In genomic region chr2:181781082-181781786, GRCh38 we compare ENCODE assay signal across 10 cellular contexts.
DNase-seq lines count a peak whose midpoint lies in the region; ATAC-seq and FAIRE-seq lines count a peak whose summit lies in the region.
"Had no signal": no experiment of that assay in that cellular context is flagged by ENCODE, and none has a peak within 500 bp of the region (broad histone marks: within the 10 kb centered on the region; RNA-seq: fewer than 3 reads in every experiment).

No MANE protein-coding gene starts in this region.

- no peak overlapping the region for H3K4me3 Mint-ChIP-seq in activated naive CD4-positive, alpha-beta T cell treated with anti-CD3 and anti-CD28 coated beads for 36 hours
- H3K4me3 Mint-ChIP-seq in activated T-cell treated with anti-CD3 and anti-CD28 coated beads, Interleukin-2, amount 50 U/mL, for 72 hours, result no peak overlapping the region

- no peaks in the 10 kb centered on the region for H3K9me3 Mint-ChIP-seq in activated naive CD4-positive, alpha-beta T cell treated with anti-CD3 and anti-CD28 coated beads for 36 hours
- no peaks in the 10 kb centered on the region for H3K9me3 Mint-ChIP-seq in activated T-cell treated with anti-CD3 and anti-CD28 coated beads, Interleukin-2, amount 50 U/mL, for 72 hours

- H3K4me1 Mint-ChIP-seq in activated naive CD4-positive, alpha-beta T cell treated with anti-CD3 and anti-CD28 coated beads for 36 hours (ENCODE audit: low read depth), result peaks cover 3% of the 10 kb centered on the region
- H3K4me1 Mint-ChIP-seq in activated T-cell treated with anti-CD3 and anti-CD28 coated beads, Interleukin-2, amount 50 U/mL, for 72 hours (ENCODE audit: low read depth), result no peaks in the 10 kb centered on the region

- H3K27ac ChIP-seq in neuronal stem cell (replicated peaks; ENCODE audit: low read length), result no peak overlapping the region
- H3K27ac ChIP-seq: VCaP had no signal

- no peak overlapping the region for H2BK120ac ChIP-seq in neuronal stem cell (ENCODE audit: low read depth, low read length)

- H3K4me1 ChIP-seq in neuronal stem cell (ENCODE audit: control insufficient read depth in 2 of 2, insufficient read depth in 1 of 2, low read depth in 1 of 2, low read length in 2 of 2), result peaks cover 12 to 37% of the 10 kb centered on the region in 2 donors

- H2AK5ac ChIP-seq in neuronal stem cell (ENCODE audit: low read depth, low read length), result peak overlapping the region; percentile 68

- peak overlapping the region; percentile 73 for H3K18ac ChIP-seq in neuronal stem cell (ENCODE audit: low read length)

- DNase-seq in GM19239 (ENCODE audit: insufficient read length, low spot score) (no peak), OCI-M1 (lab: John Stamatoyannopoulos, UW) (peak; percentile 75), neuronal stem cell (ENCODE audit: low spot score) (no peak), NCI-H510A (lab: John Stamatoyannopoulos, UW) (no peak), inferior parietal cortex (ENCODE audit: extremely low spot score) (no peak)
- no peak for DNase-seq in activated naive CD4-positive, alpha-beta T cell treated with anti-CD3 and anti-CD28 coated beads for 36 hours
- DNase-seq in activated T-cell treated with anti-CD3 and anti-CD28 coated beads, Interleukin-2, amount 50 U/mL, for 72 hours, result no peak

- H3K79me1 ChIP-seq in neuronal stem cell (ENCODE audit: low read depth, low read length), result no peaks in the 10 kb centered on the region

- H2BK15ac ChIP-seq in neuronal stem cell (ENCODE audit: low read length), result peak overlapping the region; percentile 65

- no peak overlapping the region for H2BK12ac ChIP-seq in neuronal stem cell (ENCODE audit: low read length)

- CTCF ChIA-PET in activated naive CD4-positive, alpha-beta T cell treated with anti-CD3 and anti-CD28 coated beads for 36 hours (lab: Charles Lee), result interaction anchor here (1.1 kb wide), 1 partner anchor 39 kb away, joined by 3 read pairs; no protein-coding TSS in a partner anchor

- H3K27me3 ChIP-seq in neuronal stem cell (ENCODE audit: control insufficient read depth in 3 of 3, insufficient read depth in 3 of 3, low read depth in 1 of 3, low read length in 3 of 3), result no peaks in the 10 kb centered on the region

- H3K27ac Mint-ChIP-seq in activated naive CD4-positive, alpha-beta T cell treated with anti-CD3 and anti-CD28 coated beads for 36 hours, result no peak overlapping the region
- no peak overlapping the region for H3K27ac Mint-ChIP-seq in activated T-cell treated with anti-CD3 and anti-CD28 coated beads, Interleukin-2, amount 50 U/mL, for 72 hours

- H3K9me3 ChIP-seq in neuronal stem cell (replicated peaks in 1 of 2; ENCODE audit: control insufficient read depth in 2 of 2, insufficient read depth in 1 of 2, low read depth in 1 of 2, low read length in 2 of 2), result no peaks in the 10 kb centered on the region

- no peak overlapping the region for H3K14ac ChIP-seq in neuronal stem cell (ENCODE audit: low read length)

- no peak overlapping the region for H4K91ac ChIP-seq in neuronal stem cell (ENCODE audit: low read depth, low read length, poor library complexity)

- no peak overlapping the region for H2BK5ac ChIP-seq in neuronal stem cell (ENCODE audit: low read length)

- no peak overlapping the region for H3K9ac ChIP-seq in neuronal stem cell (ENCODE audit: low read depth, low read length, poor library complexity)

- intact Hi-C loops in activated naive CD4-positive, alpha-beta T cell treated with anti-CD3 and anti-CD28 coated beads for 36 hours (cut with micrococcal nuclease), result no loop called here

- no peak overlapping the region for H3K4me2 ChIP-seq in neuronal stem cell (ENCODE audit: insufficient read depth, low read length, poor library complexity, severe bottlenecking)

- no peak overlapping the region for H4K8ac ChIP-seq in neuronal stem cell (ENCODE audit: low read depth, low read length)

- H3K36me3 ChIP-seq in neuronal stem cell (replicated peaks in 1 of 2; ENCODE audit: control insufficient read depth in 2 of 2, insufficient read depth in 2 of 2, low read length in 2 of 2), result no peaks in the 10 kb centered on the region

- H2AFZ ChIP-seq in neuronal stem cell (ENCODE audit: low read length), result peak overlapping the region; percentile 53

- no peaks in the 10 kb centered on the region for H3K36me3 Mint-ChIP-seq in activated naive CD4-positive, alpha-beta T cell treated with anti-CD3 and anti-CD28 coated beads for 36 hours (ENCODE audit: low read depth)
- H3K36me3 Mint-ChIP-seq in activated T-cell treated with anti-CD3 and anti-CD28 coated beads, Interleukin-2, amount 50 U/mL, for 72 hours (ENCODE audit: insufficient read depth in 2 of 2), result no peaks in the 10 kb centered on the region

- no peak overlapping the region for H3K4me3 ChIP-seq in neuronal stem cell (ENCODE audit: low read length in 2 of 2)
- H3K4me3 ChIP-seq: skin epidermis had no signal

- peak; percentile 38 for ATAC-seq in HG02870 (IDR thresholded peaks at IDR 0.05; ENCODE audit: unreplicated experiment)
- ATAC-seq in activated T-cell treated with anti-CD3 and anti-CD28 coated beads, Interleukin-2, amount 50 U/mL, for 72 hours (replicated peaks in 1 of 2), result no peak

- H3K23ac ChIP-seq in neuronal stem cell (ENCODE audit: low read depth, low read length, poor library complexity), result no peak overlapping the region

- H3K27me3 Mint-ChIP-seq in activated naive CD4-positive, alpha-beta T cell treated with anti-CD3 and anti-CD28 coated beads for 36 hours (ENCODE audit: low read depth), result peaks cover 5% of the 10 kb centered on the region
- peaks cover 10% of the 10 kb centered on the region for H3K27me3 Mint-ChIP-seq in activated T-cell treated with anti-CD3 and anti-CD28 coated beads, Interleukin-2, amount 50 U/mL, for 72 hours (ENCODE audit: low read depth)

- FAIRE-seq in GM19239 (lab: Jason Lieb, UNC), result peak; percentile 54

- no peak overlapping the region for H3K4ac ChIP-seq in neuronal stem cell (ENCODE audit: low read length)
